Comparison of ENCODE assay signal across 8 cellular contexts in genomic region chr21:17925000-17925610, GRCh38.
DNase-seq lines count a peak whose midpoint lies in the region; ATAC-seq and TF ChIP-seq lines count a peak whose summit lies in the region.

No MANE protein-coding gene starts in this region.

- no peaks in the 10 kb centered on the region for H3K79me2 ChIP-seq in neural progenitor cell (ENCODE audit: low read depth)

- peak; percentile 49 for DNase-seq in EL
- peak; percentile 69 for DNase-seq in NCI-H774 (lab: John Stamatoyannopoulos, UW)
- DNase-seq in activated CD8-positive, alpha-beta memory T cell treated with anti-CD3 and anti-CD28 coated beads, Interleukin-2, amount 50 U/mL, for 1 hour (ENCODE audit: extremely low read depth): peak; percentile 11
- DNase-seq in fibroblast of peridontal ligament (ENCODE audit: extremely low read depth): peak; percentile 57
- peak; percentile 83 for DNase-seq in neural progenitor cell (ENCODE audit: low spot score)
- DNase-seq in GOT3 (lab: John Stamatoyannopoulos, UW): no peak

- peaks cover 14% of the 10 kb centered on the region for H3K4me1 ChIP-seq in neural progenitor cell

- H3K4me3 Mint-ChIP-seq in neural progenitor cell: no peak overlapping the region

- no peak overlapping the region for H3K4me3 ChIP-seq in neural progenitor cell

- no peaks in the 10 kb centered on the region for H3K36me3 Mint-ChIP-seq in neural progenitor cell

- no peak overlapping the region for H3K9ac ChIP-seq in neural progenitor cell

- H3K36me3 ChIP-seq in neural progenitor cell: no peaks in the 10 kb centered on the region

- no peaks in the 10 kb centered on the region for H3K9me3 ChIP-seq in neural progenitor cell (ENCODE audit: low read depth)

- no peak overlapping the region for H2AFZ ChIP-seq in neural progenitor cell (replicated peaks)

- peak; percentile 89 for TF ChIP-seq CTCF in neural progenitor cell (IDR thresholded peaks at IDR 0.05)

- no peaks in the 10 kb centered on the region for H3F3A ChIP-seq in neural progenitor cell (ENCODE audit: low read depth)

- H3K27ac Mint-ChIP-seq in neural progenitor cell: no peak overlapping the region

- no peak overlapping the region for H3K4me2 ChIP-seq in neural progenitor cell

- no peak overlapping the region for H3K27ac ChIP-seq in neural progenitor cell

- ATAC-seq in GM21381 (IDR thresholded peaks at IDR 0.05; ENCODE audit: unreplicated experiment): peak; percentile 96
- peak; percentile 92 for ATAC-seq in HG03558 (IDR thresholded peaks at IDR 0.05; ENCODE audit: extremely low read depth, unreplicated experiment)

- no peaks in the 10 kb centered on the region for H4K20me1 ChIP-seq in neural progenitor cell (ENCODE audit: low read depth)

- H3K9me3 Mint-ChIP-seq in neural progenitor cell: peaks cover 9% of the 10 kb centered on the region

- no peaks in the 10 kb centered on the region for H3K27me3 ChIP-seq in neural progenitor cell

- H3K27me3 Mint-ChIP-seq in neural progenitor cell (ENCODE audit: insufficient read depth, low read depth): no peaks in the 10 kb centered on the region

- peaks cover 5% of the 10 kb centered on the region for H3K4me1 Mint-ChIP-seq in neural progenitor cell
